3 cellular contexts compared by ENCODE assay signal in genomic region chr11:26365284-26365683, GRCh38.
TF ChIP-seq lines count a peak whose summit lies in the region.

No MANE protein-coding gene starts in this region.

TF ChIP-seq in HEK293, 187 proteins besides CTCF, POLR2A, EP300 and RAD21:
- TF ChIP-seq SETDB1 (IDR thresholded peaks at IDR 0.05; ENCODE audit: insufficient read length, low read length): peak; percentile 82
- no peak for TF ChIP-seq ZNF202 (tag by site-specific recombination; IDR thresholded peaks at IDR 0.05; ENCODE audit: borderline replicate concordance)
- no peak for TF ChIP-seq REST (tag by site-specific recombination; IDR thresholded peaks at IDR 0.05)

TF ChIP-seq in GM12878, 131 proteins besides CTCF, POLR2A, EP300 and RAD21:
- TF ChIP-seq CBX5 (IDR thresholded peaks at IDR 0.05; ENCODE audit: low read depth): peak; percentile 46; the same call in 1 of the 2 replicates
- no peak for TF ChIP-seq STAT3 (IDR thresholded peaks at IDR 0.05; ENCODE audit: low read depth, low read length)

TF ChIP-seq in H1, 55 proteins besides CTCF, POLR2A, EP300 and RAD21:
- TF ChIP-seq BACH1 (IDR thresholded peaks at IDR 0.05; ENCODE audit: low read length) (no peak), CBX5 (IDR thresholded peaks at IDR 0.05; ENCODE audit: low read depth, low read length) (0 out of 2 replicates have a peak, but pooled peaks have one; percentile 55), NANOG (IDR thresholded peaks at IDR 0.05; ENCODE audit: insufficient read depth, low read depth, low read length, poor library complexity, severe bottlenecking) (no peak)
